9 cellular contexts compared by ENCODE assay signal in the genomic region with DNA sequence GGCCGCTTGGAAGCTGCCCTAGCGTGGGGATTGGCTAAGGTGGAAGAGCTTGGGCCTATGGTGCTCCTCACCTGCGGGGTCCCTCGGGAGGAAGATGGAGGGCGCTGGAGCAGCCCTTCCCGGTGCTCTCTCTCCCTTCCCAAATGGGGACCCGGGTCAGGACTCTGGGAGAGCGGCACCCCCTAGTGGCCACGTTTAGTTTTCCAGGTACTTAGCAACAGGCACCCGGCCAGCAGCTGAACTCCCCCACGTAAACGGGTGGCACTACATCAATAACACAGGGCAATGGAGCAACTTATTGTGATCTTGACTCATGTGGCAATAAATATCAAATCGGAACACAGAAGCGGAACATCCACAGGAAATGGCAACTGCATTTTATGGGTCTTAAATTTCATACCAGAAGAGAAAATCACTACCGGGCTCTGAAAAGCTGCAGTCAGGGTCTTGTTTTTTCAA.
DNase-seq lines count a peak whose midpoint lies in the region; ATAC-seq and TF ChIP-seq lines count a peak whose summit lies in the region.
"Had no signal": no experiment of that assay in that cellular context is flagged by ENCODE, and none has a peak within 500 bp of the region (broad histone marks: within the 10 kb centered on the region; RNA-seq: fewer than 3 reads in every experiment).

No MANE protein-coding gene starts in this region.

- peak; percentile 76 for ATAC-seq in HG02678 (IDR thresholded peaks at IDR 0.05; ENCODE audit: unreplicated experiment)
- peak; percentile 32 to 38 for ATAC-seq in activated T-cell treated with anti-CD3 and anti-CD28 coated beads, Interleukin-2, amount 50 U/mL, for 72 hours (replicated peaks in 1 of 2)
- ATAC-seq in heart left ventricle: peak in 2 of 4 donors; percentile 42 to 51

- H3K27ac ChIP-seq in heart left ventricle: no peak overlapping the region

- peaks cover 0 to 10% (median 0%) of the 10 kb centered on the region in 9 donors for H3K27me3 ChIP-seq in heart left ventricle

- peak; percentile 33 to 70 (median 54) for TF ChIP-seq CTCF in heart left ventricle (IDR thresholded peaks at IDR 0.05)

- no peak overlapping the region for H3K27ac Mint-ChIP-seq in activated T-cell treated with anti-CD3 and anti-CD28 coated beads, Interleukin-2, amount 50 U/mL, for 72 hours
- H3K27ac Mint-ChIP-seq: dendritic cell treated with granulocyte-macrophage colony-stimulating factor and Interleukin-4, amounts not matched to agents 40 ng/mL and 50 ng/mL, for 4 days had no signal

- peaks cover 0 to 8% (median 0%) of the 10 kb centered on the region in 12 donors for H3K9me3 ChIP-seq in heart left ventricle

- no peak overlapping the region for H3K4me3 Mint-ChIP-seq in activated T-cell treated with anti-CD3 and anti-CD28 coated beads, Interleukin-2, amount 50 U/mL, for 72 hours
- H3K4me3 Mint-ChIP-seq: dendritic cell treated with granulocyte-macrophage colony-stimulating factor and Interleukin-4, amounts not matched to agents 40 ng/mL and 50 ng/mL, for 4 days had no signal

- WGBS in heart left ventricle, 4 donors: 14 to 20% (median 17%) methylated on average over 11 to 15 of the region's 15 CpGs

- DNase-seq in SIG-M5 treated with dmso at 0.1 percent for 504 hours (lab: John Stamatoyannopoulos, UW; ENCODE audit: unreplicated experiment) (peak; percentile 39), SIG-M5 (lab: John Stamatoyannopoulos, UW) (no peak), NCI-H2171 (lab: John Stamatoyannopoulos, UW) (peak; percentile 18), heart left ventricle (peak in 4 of 5 donors; percentile 34 to 54 (median 42)), putamen (ENCODE audit: low spot score) (peak; percentile 60), NCI-H128 (lab: John Stamatoyannopoulos, UW; ENCODE audit: unreplicated experiment) (no peak)
- peak; percentile 54 to 67 for DNase-seq in activated T-cell treated with anti-CD3 and anti-CD28 coated beads, Interleukin-2, amount 50 U/mL, for 72 hours

- H3K27me3 Mint-ChIP-seq in activated T-cell treated with anti-CD3 and anti-CD28 coated beads, Interleukin-2, amount 50 U/mL, for 72 hours (ENCODE audit: low read depth): peaks cover 32% of the 10 kb centered on the region

- H3K4me1 Mint-ChIP-seq in activated T-cell treated with anti-CD3 and anti-CD28 coated beads, Interleukin-2, amount 50 U/mL, for 72 hours (ENCODE audit: low read depth): peaks cover 11% of the 10 kb centered on the region

- no peaks in the 10 kb centered on the region for H3K9me3 Mint-ChIP-seq in activated T-cell treated with anti-CD3 and anti-CD28 coated beads, Interleukin-2, amount 50 U/mL, for 72 hours
- H3K9me3 Mint-ChIP-seq: dendritic cell treated with granulocyte-macrophage colony-stimulating factor and Interleukin-4, amounts not matched to agents 40 ng/mL and 50 ng/mL, for 4 days had no signal

- H3K36me3 Mint-ChIP-seq in activated T-cell treated with anti-CD3 and anti-CD28 coated beads, Interleukin-2, amount 50 U/mL, for 72 hours (ENCODE audit: insufficient read depth in 2 of 2): no peaks in the 10 kb centered on the region

- no peaks in the 10 kb centered on the region for H3K36me3 ChIP-seq in heart left ventricle

- no peak for TF ChIP-seq POLR2A in heart left ventricle (IDR thresholded peaks at IDR 0.05)

- H3K4me3 ChIP-seq in heart left ventricle: no peak overlapping the region

- intact Hi-C loops in heart left ventricle (cut with DNase I): loop anchor here in 3 of 10 donors (10.0 kb wide), 4 partner anchors 90 to 1030 kb away; no protein-coding TSS in a partner anchor

- H3K4me1 ChIP-seq in heart left ventricle: peaks cover 0 to 3% (median 0%) of the 10 kb centered on the region in 12 donors

Comparison
In these comparisons a context has a peak if more than half of its experiments do, and no peak if none do; other contexts are left out.
1. DNase-seq: peak in SIG-M5 treated with dmso at 0.1 percent for 504 hours (single experiment), NCI-H2171 (single experiment), activated T-cell treated with anti-CD3 and anti-CD28 coated beads, Interleukin-2, amount 50 U/mL, for 72 hours (2 of 2), heart left ventricle (4 of 5) and putamen (single experiment); none in SIG-M5 (single experiment) and NCI-H128 (single experiment).